ENCODE assay signal across 8 cellular contexts in genomic region chr22:36328635-36329216, GRCh38. TPM values are rescaled to one million over a fixed set of nuclear protein-coding genes. Genes with fewer than 3 reads are reported as not detected.
DNase-seq lines count a peak whose midpoint lies in the region; ATAC-seq, FAIRE-seq and TF ChIP-seq lines count a peak whose summit lies in the region.

No MANE protein-coding gene starts in this region.

- H4K20me1 ChIP-seq in OCI-LY1 (ENCODE audit: insufficient read depth, low read length) (no peaks in the 10 kb centered on the region), keratinocyte (ENCODE audit: control insufficient read depth, extremely low read depth, insufficient read depth, low read length) (no peaks in the 10 kb centered on the region)

- DNase-seq in Daoy (ENCODE audit: low read depth) (peak; percentile 93), body of pancreas (peak; percentile 63 to 84 (median 76)), keratinocyte (ENCODE audit: low read depth, low spot score) (peak; percentile 84), NCI-H446 treated with DMSO at 0.1 percent for 48 hours (lab: John Stamatoyannopoulos, UW) (no peak), KG1 (lab: John Stamatoyannopoulos, UW) (no peak)
- DNase-seq in stimulated activated CD4-positive, alpha-beta T cell treated with anti-CD3 and anti-CD28 coated beads, Interleukin-4, amount 100 ng/mL, for 24 hours = peak; percentile 39

- ATAC-seq in body of pancreas (peak; percentile 34), GM21717 (IDR thresholded peaks at IDR 0.05; ENCODE audit: unreplicated experiment) (no peak)

- no peak overlapping the region for H2AFZ ChIP-seq in OCI-LY1 (ENCODE audit: low read length)
- H2AFZ ChIP-seq in keratinocyte (ENCODE audit: control insufficient read depth, low read length) = no peak overlapping the region

- TF ChIP-seq POLR2A in body of pancreas (IDR thresholded peaks at IDR 0.05) = no peak

- TF ChIP-seq CTCF in OCI-LY1 (IDR thresholded peaks at IDR 0.05; ENCODE audit: low read length) (no peak), body of pancreas (IDR thresholded peaks at IDR 0.05) (no peak), keratinocyte (optimal IDR thresholded peaks at IDR 0.05 in 1 of 3, IDR thresholded peaks at IDR 0.05 in 1 of 3, conservative IDR thresholded peaks at IDR 0.05 in 1 of 3; ENCODE audit: extremely low read depth in 1 of 3, insufficient read depth in 2 of 3, low read length in 3 of 3) (no peak)

- H3K4me1 ChIP-seq in OCI-LY1 (ENCODE audit: insufficient read depth, low read length, severe bottlenecking) (peaks cover 60% of the 10 kb centered on the region), body of pancreas (peaks cover 69% of the 10 kb centered on the region), keratinocyte (ENCODE audit: control insufficient read depth, extremely low read depth, insufficient read depth, low read length) (peaks cover 100% of the 10 kb centered on the region)

- peaks cover 84% of the 10 kb centered on the region for H3K36me3 ChIP-seq in OCI-LY1 (ENCODE audit: insufficient read depth, low read length)
- H3K36me3 ChIP-seq in body of pancreas (replicated peaks in 1 of 2; ENCODE audit: insufficient read depth in 1 of 2, low read depth in 2 of 2) = peaks cover 15 to 24% of the 10 kb centered on the region in 2 donors
- peaks cover 27 to 73% of the 10 kb centered on the region in 2 experiments for H3K36me3 ChIP-seq in keratinocyte (ENCODE audit: control insufficient read depth in 2 of 2, extremely low read depth in 1 of 2, insufficient read depth in 2 of 2, low read length in 2 of 2)

- H3K4me2 ChIP-seq in OCI-LY1 (ENCODE audit: low read length) = peak overlapping the region; percentile 75
- peak overlapping the region; percentile 89 for H3K4me2 ChIP-seq in keratinocyte (ENCODE audit: control insufficient read depth, extremely low read depth, insufficient read depth, low read depth, low read length)

- H3K4me3 ChIP-seq in OCI-LY1 (ENCODE audit: low read depth, low read length, poor library complexity, severe bottlenecking) (peak overlapping the region; percentile 26), body of pancreas (no peak overlapping the region), keratinocyte (ENCODE audit: control insufficient read depth in 2 of 3, extremely low read depth in 1 of 3, insufficient read depth in 2 of 3, low read depth in 1 of 3, low read length in 3 of 3) (peak overlapping the region in 2 of 3 experiments; percentile 19 to 53)

- H3K9me1 ChIP-seq in keratinocyte (ENCODE audit: control insufficient read depth, extremely low read depth, insufficient read depth, low read length) = no peaks in the 10 kb centered on the region

- no peaks in the 10 kb centered on the region for H3K27me3 ChIP-seq in OCI-LY1 (ENCODE audit: insufficient read depth, low read length)
- H3K27me3 ChIP-seq in body of pancreas = no peaks in the 10 kb centered on the region
- no peaks in the 10 kb centered on the region for H3K27me3 ChIP-seq in keratinocyte (ENCODE audit: control insufficient read depth, extremely low read depth, insufficient read depth, low read length)

- H3K27ac ChIP-seq in OCI-LY1 (ENCODE audit: low read depth, low read length, poor library complexity, severe bottlenecking) = peak overlapping the region; percentile 99
- H3K27ac ChIP-seq in body of pancreas = peak overlapping the region; percentile 84 to 96 (median 92)
- H3K27ac ChIP-seq in keratinocyte (ENCODE audit: control insufficient read depth, insufficient read depth, low read length) = peak overlapping the region; percentile 96

- H3K79me2 ChIP-seq in OCI-LY1 (ENCODE audit: insufficient read depth, low read length) (0 out of 2 replicates have a peak, but pooled peaks cover 6% of the 10 kb centered on the region), keratinocyte (ENCODE audit: control insufficient read depth, insufficient read depth, low read length) (peaks cover 74% of the 10 kb centered on the region)

- peak overlapping the region; percentile 93 for H3K9ac ChIP-seq in OCI-LY1 (ENCODE audit: low read length)
- H3K9ac ChIP-seq in keratinocyte (ENCODE audit: control insufficient read depth, extremely low read depth, insufficient read depth, low read length) = peak overlapping the region; percentile 85

- dilution Hi-C loops in keratinocyte (cut with MboI; ENCODE audit: extremely low pct_ligation_motif_present, low sequenced_read_pairs) = no loop called here

- 27% methylated on average over 19 to 23 of the region's 23 CpGs for WGBS in body of pancreas, 2 donors

- H3K9me3 ChIP-seq in OCI-LY1 (ENCODE audit: low read length) (no peaks in the 10 kb centered on the region), body of pancreas (no peaks in the 10 kb centered on the region), keratinocyte (ENCODE audit: control insufficient read depth, low read depth, low read length) (no peaks in the 10 kb centered on the region)

- intact Hi-C loops in body of pancreas (cut with DNase I) = no loop called here

- H3K9me2 ChIP-seq in OCI-LY1 (ENCODE audit: low read depth, low read length) = no peaks in the 10 kb centered on the region

- FAIRE-seq in keratinocyte (lab: Jason Lieb, UNC) = peak; percentile 68

- H3F3A ChIP-seq in OCI-LY1 (ENCODE audit: insufficient read depth, low read length) = peaks cover 7% of the 10 kb centered on the region; the same call in 1 of the 2 replicates

RNA-seq across cellular contexts. Expression of gene MYH9, which starts 59.0 kb away (rescaled TPM):
- total RNA-seq in Daoy (2014; rRNA removed; shearing (Covaris generic)) = 349 and 464 TPM in 2 replicates
- 100 to 1,000 TPM; 294 to 323 TPM for total RNA-seq in body of pancreas
- polyA plus RNA-seq in keratinocyte = 277 to 489 TPM (median 351 TPM) in 3 replicates
- polyA plus RNA-seq in keratinocyte (2011; ENCODE audit: low read depth) = 526 TPM
- polyA plus RNA-seq in keratinocyte (2011; cell fraction: cytosol; rRNA removed) = 357 and 388 TPM in 2 replicates
- polyA plus RNA-seq in keratinocyte (2011; cell fraction: nucleus; rRNA removed) = 864 and 995 TPM in 2 replicates
- 168 and 903 TPM in 2 replicates for polyA plus RNA-seq in keratinocyte (2012; ENCODE audit: low replicate concordance)
- polyA minus RNA-seq in keratinocyte = 752 to 1,882 TPM (median 1,066 TPM) in 3 replicates
- polyA minus RNA-seq in keratinocyte (2011; cell fraction: cytosol; rRNA and poly(A)+ RNA removed) = 461 TPM
- polyA minus RNA-seq in keratinocyte (2011; cell fraction: nucleus; rRNA and poly(A)+ RNA removed) = 623 and 1,627 TPM in 2 replicates

Comparison
In these comparisons a context has a peak if more than half of its experiments do, and no peak if none do; other contexts are left out.
1. DNase-seq: peak in Daoy (single experiment), body of pancreas (4 of 4), keratinocyte (single experiment) and stimulated activated CD4-positive, alpha-beta T cell treated with anti-CD3 and anti-CD28 coated beads, Interleukin-4, amount 100 ng/mL, for 24 hours (single experiment); none in NCI-H446 treated with DMSO at 0.1 percent for 48 hours (single experiment) and KG1 (single experiment).
2. H3K4me3 ChIP-seq: peak in OCI-LY1 (single experiment) and keratinocyte (2 of 3); none in body of pancreas (0 of 2).
3. Peak in every context shown above with its lines, with median percentiles within 50 percentile points of each other: H3K27ac ChIP-seq.